Comparison of ENCODE assay signal across 29 cellular contexts in genomic region chr2:146890491-146890890, GRCh38.
"Had no signal": no experiment of that assay in that cellular context is flagged by ENCODE, and none has a peak within 500 bp of the region (broad histone marks: within the 10 kb centered on the region; RNA-seq: fewer than 3 reads in every experiment).

No MANE protein-coding gene starts in this region.

- H3K27ac Mint-ChIP-seq: immature natural killer cell; mesothelial cell of epicardium; naive B cell; natural killer cell; nephron progenitor cell; neural progenitor cell; stimulated activated memory B cell treated with anti-CD40 and anti-IgM and Interleukin-4, amounts not matched to agents 10 μg/mL and 1 μg/mL and 100 μg/mL, for 72 hours; stimulated activated naive CD8-positive, alpha-beta T cell treated with anti-CD3 and anti-CD28 coated beads, Interleukin-15, amount 100 ng/mL, for 72 hours; type B pancreatic cell had no signal

- H3K9me3 Mint-ChIP-seq: mesothelial cell of epicardium; nephron progenitor cell; neural progenitor cell; stimulated activated memory B cell treated with anti-CD40 and anti-IgM and Interleukin-4, amounts not matched to agents 10 μg/mL and 1 μg/mL and 100 μg/mL, for 72 hours; stimulated activated naive CD8-positive, alpha-beta T cell treated with anti-CD3 and anti-CD28 coated beads, Interleukin-15, amount 100 ng/mL, for 72 hours; type B pancreatic cell had no signal

- H3K4me3 ChIP-seq: left lung, lower lobe of right lung, neural progenitor cell, psoas muscle, right atrium auricular region, right lobe of liver, smooth muscle cell, tibial nerve, uterus had no signal

- H3K36me3 Mint-ChIP-seq: immature natural killer cell; mesothelial cell of epicardium; naive B cell; natural killer cell; neural progenitor cell; stimulated activated memory B cell treated with anti-CD40 and anti-IgM and Interleukin-4, amounts not matched to agents 10 μg/mL and 1 μg/mL and 100 μg/mL, for 72 hours; type B pancreatic cell had no signal

- DNase-seq: immature natural killer cell; kidney; left colon; left lung; lower lobe of right lung; mesendoderm; naive B cell; natural killer cell; nephron progenitor cell; occipital lobe; psoas muscle; right lobe of liver; stimulated activated CD4-positive, alpha-beta T cell treated with anti-CD3 and anti-CD28 coated beads, Interleukin-1b, Interleukin-23, amount 100 ng/mL, for 48 hours; stimulated activated CD4-positive, alpha-beta T cell treated with anti-CD3 and anti-CD28 coated beads, Interleukin-2, amount 100 ng/mL, for 48 hours; stimulated activated CD4-positive, alpha-beta T cell treated with anti-CD3 and anti-CD28 coated beads, Interleukin-4, amount 100 ng/mL, for 4 hours; stimulated activated CD8-positive, alpha-beta memory T cell treated with anti-CD3 and anti-CD28 coated beads, Interleukin-4, amount 100 ng/mL, for 48 hours; stimulated activated naive CD4-positive, alpha-beta T cell treated with Interleukin-2 at 50 U/mL for 16 hours; stimulated activated naive CD8-positive, alpha-beta T cell treated with anti-CD3 and anti-CD28 coated beads, Interleukin-15, amount 100 ng/mL, for 72 hours; substantia nigra; uterus had no signal

- H3K4me3 Mint-ChIP-seq: immature natural killer cell; mesothelial cell of epicardium; naive B cell; natural killer cell; nephron progenitor cell; neural progenitor cell; stimulated activated memory B cell treated with anti-CD40 and anti-IgM and Interleukin-4, amounts not matched to agents 10 μg/mL and 1 μg/mL and 100 μg/mL, for 72 hours; stimulated activated naive CD8-positive, alpha-beta T cell treated with anti-CD3 and anti-CD28 coated beads, Interleukin-15, amount 100 ng/mL, for 72 hours; type B pancreatic cell had no signal

- H3K4me1 ChIP-seq: left lung, lower lobe of right lung, neural progenitor cell, parathyroid adenoma, psoas muscle, right atrium auricular region, right lobe of liver, uterus had no signal

- H3K27me3 Mint-ChIP-seq: naive B cell; stimulated activated memory B cell treated with anti-CD40 and anti-IgM and Interleukin-4, amounts not matched to agents 10 μg/mL and 1 μg/mL and 100 μg/mL, for 72 hours; stimulated activated naive CD8-positive, alpha-beta T cell treated with anti-CD3 and anti-CD28 coated beads, Interleukin-15, amount 100 ng/mL, for 72 hours; type B pancreatic cell had no signal

- H3K27ac ChIP-seq: left lung, lower lobe of right lung, neural progenitor cell, neutrophil, parathyroid adenoma, psoas muscle, right atrium auricular region, right lobe of liver, tibial nerve, uterus had no signal

- H3K4me1 Mint-ChIP-seq: immature natural killer cell; naive B cell; natural killer cell; nephron progenitor cell; neural progenitor cell; stimulated activated memory B cell treated with anti-CD40 and anti-IgM and Interleukin-4, amounts not matched to agents 10 μg/mL and 1 μg/mL and 100 μg/mL, for 72 hours; stimulated activated naive CD8-positive, alpha-beta T cell treated with anti-CD3 and anti-CD28 coated beads, Interleukin-15, amount 100 ng/mL, for 72 hours had no signal

- H3K36me3 ChIP-seq: left lung, lower lobe of right lung, neural progenitor cell, neutrophil, right atrium auricular region, right lobe of liver, tibial nerve, uterus had no signal

- H3K27me3 ChIP-seq: left lung, neural progenitor cell, neutrophil, right atrium auricular region, right lobe of liver, tibial nerve, uterus had no signal

- H3K9me3 ChIP-seq: lower lobe of right lung, neutrophil, psoas muscle, right atrium auricular region, right lobe of liver, tibial nerve, uterus had no signal
